Comparison of ENCODE assay signal across 8 cellular contexts in genomic region chr7:19442016-19442785, GRCh38.
DNase-seq lines count a peak whose midpoint lies in the region; ATAC-seq, FAIRE-seq and TF ChIP-seq lines count a peak whose summit lies in the region.

No MANE protein-coding gene starts in this region.

- no peak for TF ChIP-seq EP300 in A549 (IDR thresholded peaks at IDR 0.05)

- no peak overlapping the region for H3K27ac ChIP-seq in A549
- H3K27ac ChIP-seq in GM23248: no peak overlapping the region

- H3K4me3 ChIP-seq in A549 (no peak overlapping the region), GM23248 (no peak overlapping the region)

- H3K27me3 ChIP-seq in GM23248 (replicated peaks; ENCODE audit: insufficient read depth): no peaks in the 10 kb centered on the region

- ATAC-seq in A549: peak; percentile 96 to 97

- no peak for TF ChIP-seq POLR2A in A549 (IDR thresholded peaks at IDR 0.05; ENCODE audit: low read length)

- CTCF ChIA-PET in A549 (lab: Yijun Ruan, JAX): interaction anchor here (0.7 to 4.1 kb wide), 6 partner anchors 14 to 852 kb away, joined by 3 to 25 read pairs (median 4); no protein-coding TSS in a partner anchor

- no peak overlapping the region for H2AFZ ChIP-seq in GM23248

- peak; percentile 64 to 83 for TF ChIP-seq RAD21 in A549 (conservative IDR thresholded peaks at IDR 0.05 in 1 of 2, IDR thresholded peaks at IDR 0.05 in 1 of 2)

- no peaks in the 10 kb centered on the region for H3K9me3 ChIP-seq in A549
- no peaks in the 10 kb centered on the region for H3K9me3 ChIP-seq in GM23248 (ENCODE audit: low read depth)

- POLR2A ChIA-PET in A549 (lab: Yijun Ruan, JAX): no interaction called here

- no peaks in the 10 kb centered on the region for H3K9me2 ChIP-seq in GM23248 (ENCODE audit: insufficient read depth)

- H3K4me1 ChIP-seq in A549 (no peaks in the 10 kb centered on the region), GM23248 (ENCODE audit: insufficient read depth) (no peaks in the 10 kb centered on the region)

- in situ Hi-C loops in GM23248 (cut with MboI): loop anchor here (5.0 to 25.0 kb wide), 3 partner anchors 320 to 1080 kb away; no protein-coding TSS in a partner anchor

- no peaks in the 10 kb centered on the region for H3F3A ChIP-seq in GM23248 (ENCODE audit: insufficient read depth)

- no peaks in the 10 kb centered on the region for H3K79me2 ChIP-seq in GM23248 (ENCODE audit: insufficient read depth)

- no peak overlapping the region for H3K4me2 ChIP-seq in A549
- H3K4me2 ChIP-seq in GM23248 (ENCODE audit: unreplicated experiment): no peak overlapping the region

- 36% methylated on average over 4 of the region's 4 CpGs for WGBS in A549 (ENCODE audit: missing lambda C conversion rate)
- 58 to 65% methylated on average over 4 of the region's 4 CpGs for WGBS in GM23248 (ENCODE audit: low coverage in 1 of 2, low lambda C conversion rate in 2 of 2, missing lambda C conversion rate in 2 of 2), 2 experiments

- no peaks in the 10 kb centered on the region for H3K36me3 ChIP-seq in GM23248 (ENCODE audit: low read depth)

- no peaks in the 10 kb centered on the region for H4K20me1 ChIP-seq in GM23248 (ENCODE audit: insufficient read depth)

- DNase-seq in A549 (ENCODE audit: low read depth in 1 of 2, low spot score in 1 of 2) (peak; percentile 3 to 55), GM23248 (peak; percentile 76), NCI-H460 (ENCODE audit: extremely low read depth, low read depth) (peak; percentile 49), epidermal melanocyte (ENCODE audit: insufficient read length, low spot score) (peak; percentile 24), SIG-M5 treated with dmso at 0.1 percent for 504 hours (lab: John Stamatoyannopoulos, UW; ENCODE audit: unreplicated experiment) (no peak), NCI-H1694 (lab: John Stamatoyannopoulos, UW) (no peak)
- no peak for DNase-seq in stimulated activated naive CD4-positive, alpha-beta T cell treated with Interleukin-2 at 50 U/mL for 16 hours (lab: John Stamatoyannopoulos, UW)
- no peak for DNase-seq in activated T-cell treated with anti-CD3 and anti-CD28 coated beads, Interleukin-2, amount 50 U/mL, for 1 hour

- FAIRE-seq in A549 (lab: Jason Lieb, UNC): no peak

- no peak overlapping the region for H3K9ac ChIP-seq in GM23248

- peak; percentile 49 for TF ChIP-seq CTCF in A549 (IDR thresholded peaks at IDR 0.05)

TF ChIP-seq in A549, 52 proteins besides CTCF, POLR2A, EP300 and RAD21:
- peak; percentile 38 for TF ChIP-seq SMC3 (IDR thresholded peaks at IDR 0.05)
- no peak for TF ChIP-seq JUN (IDR thresholded peaks at IDR 0.05)

Comparison
In these comparisons a context has a peak if more than half of its experiments do, and no peak if none do; other contexts are left out.
1. DNase-seq: peak in A549 (2 of 2), GM23248 (single experiment), NCI-H460 (single experiment) and epidermal melanocyte (single experiment); none in stimulated activated naive CD4-positive, alpha-beta T cell treated with Interleukin-2 at 50 U/mL for 16 hours (single experiment), SIG-M5 treated with dmso at 0.1 percent for 504 hours (single experiment), activated T-cell treated with anti-CD3 and anti-CD28 coated beads, Interleukin-2, amount 50 U/mL, for 1 hour (single experiment) and NCI-H1694 (single experiment).